ENCODE assay signal across 8 cellular contexts in genomic region chr12:31362759-31363415, GRCh38. TPM values are rescaled to one million over a fixed set of nuclear protein-coding genes. Genes with fewer than 3 reads are reported as not detected.
A peak's percentile ranks its signal among the peaks of the same experiment; 100 is the strongest.
DNase-seq lines count a peak whose midpoint lies in the region; ATAC-seq, FAIRE-seq and TF ChIP-seq lines count a peak whose summit lies in the region.

No MANE protein-coding gene starts in this region.

- H3K4me1 ChIP-seq in NT2/D1 (ENCODE audit: insufficient read depth, insufficient read length) (peaks cover 9% of the 10 kb centered on the region), K562 (replicated peaks in 1 of 2; ENCODE audit: control insufficient read depth in 2 of 2, insufficient read depth in 2 of 2, low read length in 2 of 2) (peaks cover 11 to 12% of the 10 kb centered on the region in 2 experiments; a peak in 3 of 5 replicates)

- intact Hi-C loops in K562 (cut with micrococcal nuclease) = no loop called here

- H3K79me2 ChIP-seq in K562 (ENCODE audit: control insufficient read depth, insufficient read depth, low read length) = no peaks in the 10 kb centered on the region

- 18% methylated on average over 5 of the region's 6 CpGs for WGBS in K562 (ENCODE audit: insufficient coverage, low coverage, missing lambda C conversion rate)

- H3K27ac Mint-ChIP-seq in nephron progenitor cell = peak overlapping the region; percentile 86

- ATAC-seq in GM19395 (IDR thresholded peaks at IDR 0.05; ENCODE audit: unreplicated experiment) (peak; percentile 76), HG03280 (IDR thresholded peaks at IDR 0.05; ENCODE audit: unreplicated experiment) (peak; percentile 67), K562 (peak; percentile 80)

- in situ Hi-C loops in G401 (cut with HindIII; ENCODE audit: low sequenced_read_pairs) = no loop called here
- in situ Hi-C loops in K562 (cut with MboI) = no loop called here

- peak overlapping the region; percentile 26 for H3K4me3 ChIP-seq in NT2/D1 (ENCODE audit: insufficient read length, low read depth)
- no peak overlapping the region; the same call in 1 of the 2 replicates for H3K4me3 ChIP-seq in K562

- peaks cover 21% of the 10 kb centered on the region for H3K27me3 Mint-ChIP-seq in nephron progenitor cell (ENCODE audit: low read depth, poor library complexity)

- H3K36me3 ChIP-seq in NT2/D1 (ENCODE audit: insufficient read depth, insufficient read length, low read length) (no peaks in the 10 kb centered on the region), K562 (ENCODE audit: control insufficient read depth, insufficient read depth, low read length) (no peaks in the 10 kb centered on the region)

- peaks cover 48% of the 10 kb centered on the region for H3K4me1 Mint-ChIP-seq in nephron progenitor cell

- H3K9me3 Mint-ChIP-seq in nephron progenitor cell = peaks cover 11% of the 10 kb centered on the region

- TF ChIP-seq RAD21 in K562 (CRISPR knock-in tag; conservative IDR thresholded peaks at IDR 0.05 in 1 of 2, IDR thresholded peaks at IDR 0.05 in 1 of 2) = peak in 1 of 2 experiments; percentile 34; a peak in 2 of 4 replicates

- 0 out of 6 replicates have a peak, but pooled peaks of 1 of the 3 experiments have one; percentile 10 for TF ChIP-seq CTCF in K562 (IDR thresholded peaks at IDR 0.05 in 2 of 3, conservative IDR thresholded peaks at IDR 0.05 in 1 of 3; ENCODE audit: insufficient read depth in 2 of 3, low read depth in 1 of 3, low read length in 3 of 3)
- TF ChIP-seq CTCF in nephron progenitor cell (IDR thresholded peaks at IDR 0.05) = no peak

- H3K4me3 Mint-ChIP-seq in nephron progenitor cell = peak overlapping the region; percentile 48

- H4K20me1 ChIP-seq in K562 (replicated peaks; ENCODE audit: control insufficient read depth, insufficient read depth, low read length) = no peaks in the 10 kb centered on the region

- POLR2A ChIA-PET in K562 (lab: Yijun Ruan, JAX) = interaction anchor here (0.5 to 2.0 kb wide), 5 partner anchors 10 to 369 kb away, joined by 3 to 7 read pairs (median 3); no protein-coding TSS in a partner anchor

- H3K9ac ChIP-seq in NT2/D1 (ENCODE audit: insufficient read length, low read depth) = peak overlapping the region; percentile 70
- peak overlapping the region; percentile 51 to 88; a peak in 3 of 4 replicates for H3K9ac ChIP-seq in K562 (ENCODE audit: insufficient read depth in 1 of 2, low read depth in 2 of 2, low read length in 2 of 2)

- no peak for TF ChIP-seq POLR2A in K562 (conservative IDR thresholded peaks at IDR 0.05)

- no peak overlapping the region for H3K27ac ChIP-seq in K562 (ENCODE audit: extremely low read depth, low read depth, low read length)

- CTCF ChIA-PET in K562 (lab: Yijun Ruan, JAX; ENCODE audit: low intra/inter-chr PET ratio) = no interaction called here

- H3K4me2 ChIP-seq in K562 (ENCODE audit: insufficient read depth, low read length) = peak overlapping the region; percentile 64

- no peaks in the 10 kb centered on the region for H3K27me3 ChIP-seq in NT2/D1 (ENCODE audit: insufficient read depth, insufficient read length)
- no peaks in the 10 kb centered on the region for H3K27me3 ChIP-seq in K562 (ENCODE audit: control insufficient read depth in 2 of 2, insufficient read depth in 2 of 2, low read length in 2 of 2)

- DNase-seq in G401 (ENCODE audit: low spot score) (peak; percentile 41), NT2/D1 (ENCODE audit: low read depth, low spot score) (peak; percentile 79), K562 (ENCODE audit: extremely low read depth in 1 of 4, low spot score in 3 of 4) (peak; percentile 23 to 62 (median 38)), nephron progenitor cell (no peak), DMS114 treated with DMSO at 0.1 percent for 48 hours (lab: John Stamatoyannopoulos, UW; ENCODE audit: unreplicated experiment) (no peak)
- DNase-seq in activated effector memory CD4-positive, alpha-beta T cell treated with anti-CD3 and anti-CD28 coated beads, Interleukin-2, amount 50 U/mL, for 16 hours = no peak

- no peak for TF ChIP-seq EP300 in K562 (IDR thresholded peaks at IDR 0.05; ENCODE audit: low read length)

- no TSS peak for BruUV-seq in K562 (replicated peaks; lab: Mats Ljungman, UMichigan)

- no peak for FAIRE-seq in K562 (lab: Jason Lieb, UNC)

- H2AFZ ChIP-seq in K562 (ENCODE audit: low read depth, low read length) = peak overlapping the region; percentile 98

- H3K9me1 ChIP-seq in K562 (ENCODE audit: control insufficient read depth, insufficient read depth, low read length) = no peaks in the 10 kb centered on the region

- H3K36me3 Mint-ChIP-seq in nephron progenitor cell (ENCODE audit: low read depth) = peaks cover 7% of the 10 kb centered on the region

- H3K9me3 ChIP-seq in NT2/D1 (ENCODE audit: insufficient read depth, low read length) = no peaks in the 10 kb centered on the region
- H3K9me3 ChIP-seq in K562 (replicated peaks; ENCODE audit: control insufficient read depth, insufficient read depth, low read depth, low read length) = no peaks in the 10 kb centered on the region

TF ChIP-seq in K562, 482 proteins besides CTCF, POLR2A, EP300 and RAD21 (continues in another document):
- no peak for TF ChIP-seq ETV6 (IDR thresholded peaks at IDR 0.05; ENCODE audit: borderline replicate concordance in 1 of 2, low read depth in 2 of 2, low read length in 1 of 2)
- 0 out of 2 replicates have a peak, but pooled peaks have one; percentile 38 for TF ChIP-seq ETV6 (CRISPR knock-in tag; IDR thresholded peaks at IDR 0.05; ENCODE audit: borderline replicate concordance)
- TF ChIP-seq STAT5B (CRISPR knock-in tag; IDR thresholded peaks at IDR 0.05) = no peak
- TF ChIP-seq HIVEP1 (CRISPR knock-in tag; IDR thresholded peaks at IDR 0.05) = no peak
- no peak for TF ChIP-seq ATF7 (IDR thresholded peaks at IDR 0.05)
- TF ChIP-seq POLR2AphosphoS2 (IDR thresholded peaks at IDR 0.05; ENCODE audit: low read length) = no peak
- peak in 1 of 3 experiments; percentile 13 for TF ChIP-seq YY1 (IDR thresholded peaks at IDR 0.05; ENCODE audit: borderline replicate concordance in 1 of 3, control insufficient read depth in 1 of 3, extremely low read depth in 1 of 3, insufficient read depth in 3 of 3, insufficient read length in 1 of 3, insufficient replicate concordance in 2 of 3, low read depth in 1 of 3, low read length in 2 of 3)
- TF ChIP-seq MAX (CRISPR knock-in tag; IDR thresholded peaks at IDR 0.05) = peak; percentile 54
- TF ChIP-seq ZFX (CRISPR knock-in tag; IDR thresholded peaks at IDR 0.05) = peak; percentile 57
- no peak for TF ChIP-seq JUNB (CRISPR knock-in tag; conservative IDR thresholded peaks at IDR 0.05)
- TF ChIP-seq, protein P1, sequence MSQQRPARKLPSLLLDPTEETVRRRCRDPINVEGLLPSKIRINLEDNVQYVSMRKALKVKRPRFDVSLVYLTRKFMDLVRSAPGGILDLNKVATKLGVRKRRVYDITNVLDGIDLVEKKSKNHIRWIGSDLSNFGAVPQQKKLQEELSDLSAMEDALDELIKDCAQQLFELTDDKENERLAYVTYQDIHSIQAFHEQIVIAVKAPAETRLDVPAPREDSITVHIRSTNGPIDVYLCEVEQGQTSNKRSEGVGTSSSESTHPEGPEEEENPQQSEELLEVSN (IDR thresholded peaks at IDR 0.05; ENCODE audit: borderline replicate concordance in 1 of 2, extremely low read depth in 1 of 2, insufficient read depth in 1 of 2, insufficient read length in 1 of 2, low read depth in 1 of 2, low read length in 1 of 2, poor library complexity in 1 of 2, severe bottlenecking in 1 of 2) = peak in 1 of 2 experiments; percentile 62
- peak in 1 of 2 experiments; percentile 44; a peak in 1 of 4 replicates for TF ChIP-seq FOXK2 (conservative IDR thresholded peaks at IDR 0.05 in 1 of 2, IDR thresholded peaks at IDR 0.05 in 1 of 2; ENCODE audit: low read depth in 2 of 2)
- 0 out of 2 replicates have a peak, but pooled peaks have one; percentile 7 for TF ChIP-seq PHF8 (IDR thresholded peaks at IDR 0.05; ENCODE audit: borderline replicate concordance, low read length)

RNA-seq across cellular contexts. Expression of gene SINHCAF, which starts 36.9 kb away (rescaled TPM):
- 119 and 211 TPM in 2 replicates for total RNA-seq in G401 (2014; rRNA removed; shearing (Covaris generic))
- 40.4 and 89.7 TPM in 2 replicates for total RNA-seq in K562 (2011; cell fraction: chromatin; rRNA removed; ENCODE audit: low replicate concordance)
- total RNA-seq in K562 (2011; cell fraction: nucleolus; rRNA removed) = 29.2 and 31.7 TPM in 2 replicates
- total RNA-seq in K562 (2011; cell fraction: nucleoplasm; rRNA removed) = 62.3 and 112 TPM in 2 replicates
- 57.6 and 73.2 TPM in 2 replicates for total RNA-seq in K562 (2014; rRNA removed)
- total RNA-seq in K562 (2014; rRNA removed; fragmentation: Illumina TruSeq; extraction: Trizol) = 118 and 135 TPM in 2 replicates
- 75.4 and 94.6 TPM in 2 replicates for total RNA-seq in K562 (2015; rRNA removed; fragmentation: Illumina TruSeq; extraction: Trizol)
- total RNA-seq in K562 (2021) = 99.3 and 110 TPM in 2 replicates
- polyA plus RNA-seq in K562 (2011; rRNA removed) = 83.8 and 100 TPM in 2 replicates
- 17.5 and 41.7 TPM in 2 replicates for polyA plus RNA-seq in K562 (2011; cell fraction: cytosol; rRNA removed)
- 24.2 and 26.2 TPM in 2 replicates for polyA plus RNA-seq in K562 (2011; cell fraction: nucleus; rRNA removed)
- polyA plus RNA-seq in K562 (2012) = 45.8 and 57.9 TPM in 2 replicates
- 157 and 185 TPM in 2 replicates for polyA plus RNA-seq in K562 (2014; fragmentation: Illumina TruSeq; extraction: Trizol)
- 100 to 1,000 TPM; 141 to 165 TPM for polyA plus RNA-seq in K562 (2014; fragmentation: Nextera tagmentation; extraction: Ambion mirVana)
- polyA plus RNA-seq in K562 (2014; rRNA removed) = 76.8 and 105 TPM in 2 replicates
- 70.8 and 77.5 TPM in 2 replicates for polyA minus RNA-seq in K562 (2011; rRNA and poly(A)+ RNA removed)
- 42.1 and 62.9 TPM in 2 replicates for polyA minus RNA-seq in K562 (2011; cell fraction: cytosol; rRNA and poly(A)+ RNA removed)
- polyA minus RNA-seq in K562 (2011; cell fraction: nucleus; rRNA and poly(A)+ RNA removed) = 29.1 and 38.5 TPM in 2 replicates

Comparison
In these comparisons a context has a peak if more than half of its experiments do, and no peak if none do; other contexts are left out.
1. DNase-seq: peak in G401 (single experiment), NT2/D1 (single experiment) and K562 (4 of 4); none in nephron progenitor cell (single experiment), DMS114 treated with DMSO at 0.1 percent for 48 hours (single experiment) and activated effector memory CD4-positive, alpha-beta T cell treated with anti-CD3 and anti-CD28 coated beads, Interleukin-2, amount 50 U/mL, for 16 hours (single experiment).
2. Peak in every context shown above with its lines, with median percentiles within 50 percentile points of each other: ATAC-seq.